ENCODE assay signal across 8 cellular contexts in the genomic region with DNA sequence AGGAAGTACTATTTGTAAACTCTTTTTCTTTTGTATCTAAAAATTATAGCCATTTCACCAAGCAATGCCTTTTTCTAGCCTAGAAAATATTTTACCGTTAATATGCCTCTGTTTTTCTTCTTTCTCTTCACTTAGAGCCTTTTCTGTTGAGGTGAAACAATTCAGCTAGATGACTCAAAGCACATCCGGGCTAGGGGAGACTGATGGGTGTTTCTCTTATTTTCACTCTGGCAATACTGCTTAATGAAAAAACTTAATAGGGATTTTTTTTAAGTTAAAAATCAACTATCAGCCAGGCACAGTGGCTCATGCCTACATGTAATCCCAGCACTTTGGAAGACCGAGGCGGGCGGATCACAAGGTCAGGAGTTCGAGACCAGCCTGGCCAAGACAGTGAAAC.
DNase-seq lines count a peak whose midpoint lies in the region; ATAC-seq, FAIRE-seq and TF ChIP-seq lines count a peak whose summit lies in the region.

No MANE protein-coding gene starts in this region.

- H3K4me2 ChIP-seq in endothelial cell of umbilical vein (ENCODE audit: insufficient read depth, low read length) = no peak overlapping the region

- H4K20me1 ChIP-seq in endothelial cell of umbilical vein (replicated peaks; ENCODE audit: control insufficient read depth, extremely low read depth, insufficient read depth, low read length) = peaks cover 3% of the 10 kb centered on the region

- no peak for TF ChIP-seq EP300 in upper lobe of left lung (IDR thresholded peaks at IDR 0.05)

- 74 to 75% methylated on average over 6 of the region's 6 CpGs for WGBS in upper lobe of left lung, 2 donors

- TF ChIP-seq POLR2A in endothelial cell of umbilical vein (IDR thresholded peaks at IDR 0.05; ENCODE audit: low read depth, low read length) (no peak), upper lobe of left lung (IDR thresholded peaks at IDR 0.05) (no peak)

- no peaks in the 10 kb centered on the region for H3K9me3 Mint-ChIP-seq in activated CD4-positive, alpha-beta T cell treated with anti-CD3 and anti-CD28 coated beads, Interleukin-2, amount 10 ng/mL, durations not matched to agents 24 days and 14 days

- H3K4me1 ChIP-seq in endothelial cell of umbilical vein (ENCODE audit: control insufficient read depth, extremely low read depth, insufficient read depth, low read length) = peaks cover 5% of the 10 kb centered on the region
- H3K4me1 ChIP-seq in upper lobe of left lung = peaks cover 5 to 28% (median 17%) of the 10 kb centered on the region in 4 donors

- CTCF ChIA-PET in endothelial cell of umbilical vein (lab: Charles Lee) = no interaction called here

- DNase-seq in activated gamma-delta T cell treated with Interleukin-2 at 50 U/mL for 16 hours = peak; percentile 33
- no peak for DNase-seq in activated gamma-delta T cell (lab: John Stamatoyannopoulos, UW)
- DNase-seq in activated CD4-positive, alpha-beta T cell treated with anti-CD3 and anti-CD28 coated beads, Interleukin-2, amount 10 ng/mL, durations not matched to agents 24 days and 14 days = peak; percentile 76
- no peak for DNase-seq in endothelial cell of umbilical vein (ENCODE audit: low read depth, low spot score)
- DNase-seq in upper lobe of left lung = no peak
- no peak for DNase-seq in GF-D8 (lab: John Stamatoyannopoulos, UW)
- no peak for DNase-seq in ACHN
- no peak for DNase-seq in cerebellum (ENCODE audit: low spot score)

- H3K9me3 ChIP-seq in endothelial cell of umbilical vein (replicated peaks; ENCODE audit: control insufficient read depth, insufficient read depth, low read length) (no peaks in the 10 kb centered on the region), upper lobe of left lung (no peaks in the 10 kb centered on the region)

- H3K4me3 ChIP-seq in endothelial cell of umbilical vein (replicated peaks in 1 of 3; ENCODE audit: insufficient read depth in 1 of 3, low read depth in 1 of 3, low read length in 3 of 3) (no peak overlapping the region), upper lobe of left lung (peak overlapping the region in 2 of 4 donors; percentile 38 to 43)

- TF ChIP-seq CTCF in endothelial cell of umbilical vein (IDR thresholded peaks at IDR 0.05; ENCODE audit: extremely low read depth in 1 of 2, insufficient read depth in 1 of 2, low read depth in 1 of 2, low read length in 2 of 2) = no peak
- no peak for TF ChIP-seq CTCF in upper lobe of left lung (IDR thresholded peaks at IDR 0.05)

- H3K36me3 ChIP-seq in endothelial cell of umbilical vein (ENCODE audit: control insufficient read depth in 2 of 2, extremely low read depth in 1 of 2, insufficient read depth in 2 of 2, low read length in 2 of 2) = no peaks in the 10 kb centered on the region
- peaks cover 0 to 11% (median 2%) of the 10 kb centered on the region in 4 donors for H3K36me3 ChIP-seq in upper lobe of left lung

- no peak overlapping the region for H2AFZ ChIP-seq in endothelial cell of umbilical vein (ENCODE audit: low read depth, low read length)

- peak overlapping the region; percentile 98 for H3K4me3 Mint-ChIP-seq in activated CD4-positive, alpha-beta T cell treated with anti-CD3 and anti-CD28 coated beads, Interleukin-2, amount 10 ng/mL, durations not matched to agents 24 days and 14 days

- peak overlapping the region; percentile 97 for H3K27ac Mint-ChIP-seq in activated CD4-positive, alpha-beta T cell treated with anti-CD3 and anti-CD28 coated beads, Interleukin-2, amount 10 ng/mL, durations not matched to agents 24 days and 14 days

- intact Hi-C loops in activated CD4-positive, alpha-beta T cell treated with anti-CD3 and anti-CD28 coated beads, Interleukin-2, amount 10 ng/mL, durations not matched to agents 24 days and 14 days (cut with micrococcal nuclease) = loop anchor here (2.0 kb wide), 2 partner anchors 25 to 55 kb away; no protein-coding TSS in a partner anchor
- intact Hi-C loops in endothelial cell of umbilical vein (cut with micrococcal nuclease) = no loop called here

- FAIRE-seq in endothelial cell of umbilical vein (lab: Jason Lieb, UNC) = peak; percentile 50

- no peak overlapping the region for H3K9ac ChIP-seq in endothelial cell of umbilical vein (replicated peaks; ENCODE audit: extremely low read depth, insufficient read depth, low read length)

- in situ Hi-C loops in ACHN (cut with HindIII; ENCODE audit: low pct_ligation_motif_present, low pct_unique_long_range_greater_than_20kb, low sequenced_read_pairs) = no loop called here

- no peaks in the 10 kb centered on the region for H3K27me3 Mint-ChIP-seq in activated CD4-positive, alpha-beta T cell treated with anti-CD3 and anti-CD28 coated beads, Interleukin-2, amount 10 ng/mL, durations not matched to agents 24 days and 14 days

- H3K27me3 ChIP-seq in endothelial cell of umbilical vein (ENCODE audit: control insufficient read depth in 2 of 2, insufficient read depth in 2 of 2, low read length in 2 of 2) (no peaks in the 10 kb centered on the region), upper lobe of left lung (no peaks in the 10 kb centered on the region)

- peaks cover 43% of the 10 kb centered on the region for H3K4me1 Mint-ChIP-seq in activated CD4-positive, alpha-beta T cell treated with anti-CD3 and anti-CD28 coated beads, Interleukin-2, amount 10 ng/mL, durations not matched to agents 24 days and 14 days

- H3K79me2 ChIP-seq in endothelial cell of umbilical vein (ENCODE audit: control insufficient read depth, insufficient read depth, low read length) = no peaks in the 10 kb centered on the region

- BruUV-seq in endothelial cell of umbilical vein (replicated peaks; lab: Mats Ljungman, UMichigan) = no TSS peak

- H3K9me1 ChIP-seq in endothelial cell of umbilical vein (replicated peaks; ENCODE audit: control insufficient read depth, extremely low read depth, insufficient read depth, low read length) = peaks cover 3% of the 10 kb centered on the region

- H3K36me3 Mint-ChIP-seq in activated CD4-positive, alpha-beta T cell treated with anti-CD3 and anti-CD28 coated beads, Interleukin-2, amount 10 ng/mL, durations not matched to agents 24 days and 14 days (ENCODE audit: low read depth) = peaks cover 18% of the 10 kb centered on the region

- ATAC-seq in upper lobe of left lung (ENCODE audit: low FRiP score in 2 of 2) = peak in 1 of 2 donors; percentile 28

- dilution Hi-C loops in endothelial cell of umbilical vein (cut with MboI; ENCODE audit: extremely low pct_ligation_motif_present, low sequenced_read_pairs) = no loop called here

- H3K27ac ChIP-seq in endothelial cell of umbilical vein (ENCODE audit: insufficient read depth, low read depth, low read length) (no peak overlapping the region), upper lobe of left lung (peak overlapping the region; percentile 52 to 77 (median 64))

- POLR2A ChIA-PET in endothelial cell of umbilical vein (lab: Charles Lee) = no interaction called here

TF ChIP-seq in endothelial cell of umbilical vein, 7 proteins besides CTCF, POLR2A, EP300 and RAD21:
- TF ChIP-seq FOS (IDR thresholded peaks at IDR 0.05; ENCODE audit: borderline replicate concordance, insufficient read depth, low read length) = peak; percentile 20
- TF ChIP-seq POLR2AphosphoS5 (IDR thresholded peaks at IDR 0.05; ENCODE audit: insufficient read depth, low read depth, low read length) = no peak

Comparison
In these comparisons a context has a peak if more than half of its experiments do, and no peak if none do; other contexts are left out.
1. DNase-seq: peak in activated gamma-delta T cell treated with Interleukin-2 at 50 U/mL for 16 hours (single experiment) and activated CD4-positive, alpha-beta T cell treated with anti-CD3 and anti-CD28 coated beads, Interleukin-2, amount 10 ng/mL, durations not matched to agents 24 days and 14 days (single experiment); none in activated gamma-delta T cell (single experiment), endothelial cell of umbilical vein (single experiment), upper lobe of left lung (0 of 2), GF-D8 (single experiment), ACHN (single experiment) and cerebellum (single experiment).